21 cellular contexts compared by ENCODE assay signal in genomic region chr3:38111201-38111600, GRCh38.
"Had no signal": no experiment of that assay in that cellular context is flagged by ENCODE, and none has a peak within 500 bp of the region (broad histone marks: within the 10 kb centered on the region; RNA-seq: fewer than 3 reads in every experiment).

No MANE protein-coding gene starts in this region.

- H3K27ac ChIP-seq: colonic mucosa, hepatocyte, left lung, pancreas, prostate gland, skin epidermis, thoracic aorta, transverse colon had no signal

- DNase-seq: caudate nucleus; colonic mucosa; effector CD8-positive, alpha-beta T cell; foreskin melanocyte; left lung; mesendoderm; mucosa of descending colon; retina; stimulated activated CD4-positive, alpha-beta T cell treated with anti-CD3 and anti-CD28 coated beads, Interleukin-2, amount 100 ng/mL, for 24 hours; stimulated activated CD4-positive, alpha-beta T cell treated with anti-CD3 and anti-CD28 coated beads, Interleukin-4, amount 100 ng/mL, for 4 hours; stimulated activated naive B cell treated with anti-CD40 and anti-IgM and Interleukin-4, amounts not matched to agents 10 μg/mL and 1 μg/mL and 100 μg/mL, for 72 hours; stimulated activated naive CD8-positive, alpha-beta T cell treated with anti-CD3 and anti-CD28 coated beads, Interleukin-15, amount 100 ng/mL, for 72 hours; transverse colon had no signal

- H3K9me3 ChIP-seq: colonic mucosa, left lung, mucosa of descending colon, pancreas, prostate gland, thoracic aorta, transverse colon had no signal

- H3K36me3 ChIP-seq: colonic mucosa, left lung, pancreas, prostate gland, thoracic aorta, transverse colon had no signal

- H3K4me2 ChIP-seq: hepatocyte had no signal

- H2AFZ ChIP-seq: hepatocyte had no signal

- H3K27me3 ChIP-seq: colonic mucosa, hepatocyte, left lung, pancreas, transverse colon had no signal

- ATAC-seq: left lung; naive thymus-derived CD8-positive, alpha-beta T cell; pancreas; sciatic nerve; stimulated activated naive B cell treated with anti-CD40 and anti-IgM and Interleukin-4, amounts not matched to agents 10 μg/mL and 1 μg/mL and 100 μg/mL, for 72 hours; stimulated activated naive CD8-positive, alpha-beta T cell treated with anti-CD3 and anti-CD28 coated beads, Interleukin-15, amount 100 ng/mL, for 72 hours had no signal

- H3K4me1 ChIP-seq: colonic mucosa, pancreas, prostate gland, transverse colon had no signal

- H3K4me3 ChIP-seq: colonic mucosa, hepatocyte, left lung, lung, mucosa of descending colon, pancreas, prostate gland, skin epidermis, thoracic aorta, transverse colon had no signal
